In the genomic region with DNA sequence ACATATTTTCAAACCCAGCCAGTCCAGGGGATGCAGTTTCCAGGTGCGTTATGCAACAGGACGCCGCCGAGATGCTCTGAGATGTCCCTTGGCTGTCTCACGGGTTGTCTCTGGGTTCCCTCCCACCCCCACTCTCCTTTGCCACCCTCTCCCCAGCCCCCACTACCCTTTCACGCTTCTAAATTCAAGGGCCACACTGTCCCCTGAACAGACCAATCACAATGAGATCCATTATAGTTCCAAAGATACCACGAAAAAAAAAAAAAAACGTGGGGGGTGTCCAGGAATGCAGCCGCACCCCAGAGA, we compare ENCODE assay signal across 12 cellular contexts.
"Had no signal": no experiment of that assay in that cellular context is flagged by ENCODE, and none has a peak within 500 bp of the region (broad histone marks: within the 10 kb centered on the region; RNA-seq: fewer than 3 reads in every experiment).

No MANE protein-coding gene starts in this region.

- H3K9me3 Mint-ChIP-seq: activated naive CD4-positive, alpha-beta T cell treated with anti-CD3 and anti-CD28 coated beads for 36 hours; activated T-helper 17 cell treated with anti-CD3 and anti-CD28 coated beads, Interleukin-2, amount 50 U/mL, for 72 hours; mesothelial cell of epicardium; naive thymus-derived CD8-positive, alpha-beta T cell; stimulated activated naive CD8-positive, alpha-beta T cell treated with anti-CD3 and anti-CD28 coated beads, Interleukin-15, Interleukin-2, amounts not matched to agents 100 ng/mL and 50 ng/mL, for 24 hours had no signal

- H3K4me3 ChIP-seq: lower lobe of right lung had no signal

- H3K4me3 Mint-ChIP-seq: activated naive CD4-positive, alpha-beta T cell treated with anti-CD3 and anti-CD28 coated beads for 36 hours; activated T-helper 17 cell treated with anti-CD3 and anti-CD28 coated beads, Interleukin-2, amount 50 U/mL, for 72 hours; brain; mesothelial cell of epicardium; stimulated activated naive CD8-positive, alpha-beta T cell treated with anti-CD3 and anti-CD28 coated beads, Interleukin-15, Interleukin-2, amounts not matched to agents 100 ng/mL and 50 ng/mL, for 24 hours had no signal

- H3K27ac Mint-ChIP-seq: activated naive CD4-positive, alpha-beta T cell treated with anti-CD3 and anti-CD28 coated beads for 36 hours; activated T-helper 17 cell treated with anti-CD3 and anti-CD28 coated beads, Interleukin-2, amount 50 U/mL, for 72 hours; mesothelial cell of epicardium; naive thymus-derived CD8-positive, alpha-beta T cell; stimulated activated naive CD8-positive, alpha-beta T cell treated with anti-CD3 and anti-CD28 coated beads, Interleukin-15, Interleukin-2, amounts not matched to agents 100 ng/mL and 50 ng/mL, for 24 hours had no signal

- H3K36me3 Mint-ChIP-seq: brain; mesothelial cell of epicardium; naive thymus-derived CD8-positive, alpha-beta T cell had no signal

- H3K36me3 ChIP-seq: lower lobe of right lung had no signal

- H3K4me1 Mint-ChIP-seq: activated T-helper 17 cell treated with anti-CD3 and anti-CD28 coated beads, Interleukin-2, amount 50 U/mL, for 72 hours had no signal

- DNase-seq: activated CD4-positive, alpha-beta T cell treated with anti-CD3 and anti-CD28 coated beads for 1 hour; activated naive CD4-positive, alpha-beta T cell treated with anti-CD3 and anti-CD28 coated beads for 36 hours; amniotic stem cell; cerebellar nuclear complex; dermis blood vessel endothelial cell; naive thymus-derived CD8-positive, alpha-beta T cell; stimulated activated CD4-positive, alpha-beta T cell treated with anti-CD3 and anti-CD28 coated beads, Interleukin-4, amount 100 ng/mL, for 24 hours had no signal

- H3K9me3 ChIP-seq: lower lobe of right lung had no signal
